Comparison of ENCODE assay signal across 14 cellular contexts in genomic region chr7:143015102-143015501, GRCh38. TPM values are rescaled to one million over a fixed set of nuclear protein-coding genes. Genes with fewer than 3 reads are reported as not detected.
A peak's percentile ranks its signal among the peaks of the same experiment; 100 is the strongest.
DNase-seq lines count a peak whose midpoint lies in the region; ATAC-seq, FAIRE-seq and TF ChIP-seq lines count a peak whose summit lies in the region.
"Had no signal": no experiment of that assay in that cellular context is flagged by ENCODE, and none has a peak within 500 bp of the region (broad histone marks: within the 10 kb centered on the region; RNA-seq: fewer than 3 reads in every experiment).

No MANE protein-coding gene starts in this region.

- no peak for FAIRE-seq in RCC 7860 (lab: Jason Lieb, UNC)
- FAIRE-seq: A549 had no signal

- in situ Hi-C loops in KBM-7 (cut with MboI; ENCODE audit: low pct_unique_long_range_greater_than_20kb, low sequenced_read_pairs): loop anchor here (10.0 kb wide), 1 partner anchor 200 kb away; no protein-coding TSS in a partner anchor

- H3K4me3 ChIP-seq in BLaER1 treated with 17β-estradiol and CSF1 and Interleukin-3, amounts not matched to agents 10 nM and 100 nM: no peak overlapping the region
- no peak overlapping the region for H3K4me3 ChIP-seq in gastroesophageal sphincter
- H3K4me3 ChIP-seq: A549, SK-N-MC, upper lobe of left lung had no signal

- TF ChIP-seq POLR2A in gastroesophageal sphincter (IDR thresholded peaks at IDR 0.05): no peak

- H3K27ac ChIP-seq in BLaER1 treated with 17β-estradiol and CSF1 and Interleukin-3, amounts not matched to agents 10 nM and 100 nM: no peak overlapping the region
- H3K27ac ChIP-seq in gastroesophageal sphincter: no peak overlapping the region
- H3K27ac ChIP-seq: SK-N-MC, upper lobe of left lung had no signal

- ATAC-seq in GM19438 (IDR thresholded peaks at IDR 0.05; ENCODE audit: low read depth, unreplicated experiment) (peak; percentile 95), HG02885 (IDR thresholded peaks at IDR 0.05; ENCODE audit: poor library complexity, unreplicated experiment) (peak; percentile 97), gastroesophageal sphincter (no peak)
- ATAC-seq: A549 had no signal

- H3K9me3 ChIP-seq in BLaER1 treated with 17β-estradiol and CSF1 and Interleukin-3, amounts not matched to agents 10 nM and 100 nM (replicated peaks in 1 of 11): peaks cover 5 to 25% (median 15%) of the 10 kb centered on the region in 11 experiments; a peak in 16 of 22 replicates
- no peaks in the 10 kb centered on the region for H3K9me3 ChIP-seq in gastroesophageal sphincter
- H3K9me3 ChIP-seq: A549, upper lobe of left lung had no signal

- TF ChIP-seq EP300 in gastroesophageal sphincter (IDR thresholded peaks at IDR 0.05): no peak

- 0 out of 22 replicates have a peak, but pooled peaks cover 0 to 4% (median 0%) of the 10 kb centered on the region in 11 experiments for H3K27me3 ChIP-seq in BLaER1 treated with 17β-estradiol and CSF1 and Interleukin-3, amounts not matched to agents 10 nM and 100 nM
- no peaks in the 10 kb centered on the region for H3K27me3 ChIP-seq in gastroesophageal sphincter
- H3K27me3 ChIP-seq: upper lobe of left lung had no signal

- H4K20me1 ChIP-seq in BLaER1 treated with 17β-estradiol and CSF1 and Interleukin-3, amounts not matched to agents 10 nM and 100 nM: no peaks in the 10 kb centered on the region

- peak; percentile 40 for DNase-seq in LHCN-M2 (ENCODE audit: low read depth)
- DNase-seq in KBM-7: no peak
- no peak for DNase-seq in RCC 7860 (ENCODE audit: low spot score)
- DNase-seq in AG08396 (ENCODE audit: low spot score): no peak
- DNase-seq: aorta; stimulated activated CD4-positive, alpha-beta T cell treated with anti-CD3 and anti-CD28 coated beads, Interleukin-2, amount 100 ng/mL, for 24 hours; upper lobe of left lung had no signal

- H3K36me3 ChIP-seq in BLaER1 treated with 17β-estradiol and CSF1 and Interleukin-3, amounts not matched to agents 10 nM and 100 nM: no peaks in the 10 kb centered on the region
- H3K36me3 ChIP-seq in gastroesophageal sphincter: no peaks in the 10 kb centered on the region
- H3K36me3 ChIP-seq: upper lobe of left lung had no signal

- H3K9ac ChIP-seq in BLaER1 treated with 17β-estradiol and CSF1 and Interleukin-3, amounts not matched to agents 10 nM and 100 nM: no peak overlapping the region

- TF ChIP-seq CTCF in gastroesophageal sphincter (IDR thresholded peaks at IDR 0.05): no peak

- H3K4me2 ChIP-seq in BLaER1 treated with 17β-estradiol and CSF1 and Interleukin-3, amounts not matched to agents 10 nM and 100 nM: peak overlapping the region; percentile 4 to 74 (median 46); a peak in 18 of 22 replicates

- peaks cover 4 to 16% (median 13%) of the 10 kb centered on the region in 10 experiments; a peak in 16 of 20 replicates for H3K4me1 ChIP-seq in BLaER1 treated with 17β-estradiol and CSF1 and Interleukin-3, amounts not matched to agents 10 nM and 100 nM
- peaks cover 0 to 14% (median 0%) of the 10 kb centered on the region in 3 donors for H3K4me1 ChIP-seq in gastroesophageal sphincter
- H3K4me1 ChIP-seq: upper lobe of left lung had no signal

- WGBS in gastroesophageal sphincter (ENCODE audit: low coverage in 1 of 2), 2 donors: 68% methylated on average over 2 of the region's 2 CpGs; no CpG with 5 or more reads in 1 of the 2 donors

RNA-seq across cellular contexts. Expression of gene OR9A2, which starts 11.8 kb away (rescaled TPM):
- not detected in 2 replicates for total RNA-seq in LHCN-M2 (2014; rRNA removed)
- not detected for polyA plus RNA-seq in LHCN-M2 (2012)
- not detected for total RNA-seq in gastroesophageal sphincter
- total RNA-seq: activated CD8-positive, alpha-beta memory T cell treated with anti-CD3 and anti-CD28 coated beads for 36 hours; upper lobe of left lung had no signal
- polyA plus RNA-seq: A549, aorta had no signal

RNA-seq across cellular contexts. Expression of gene OR6V1, which starts 37.0 kb away (rescaled TPM):
- not detected in 2 replicates for total RNA-seq in LHCN-M2 (2014; rRNA removed)
- not detected for polyA plus RNA-seq in LHCN-M2 (2012)
- not detected for total RNA-seq in gastroesophageal sphincter
- total RNA-seq: activated CD8-positive, alpha-beta memory T cell treated with anti-CD3 and anti-CD28 coated beads for 36 hours; aorta; upper lobe of left lung had no signal
- polyA plus RNA-seq: A549, aorta had no signal

RNA-seq across cellular contexts. Expression of gene KEL, which starts 52.9 kb away (rescaled TPM):
- total RNA-seq in LHCN-M2 (2014; rRNA removed) (0.23 TPM in 1 of 2 replicates, not detected in the other), gastroesophageal sphincter (not detected)
- polyA plus RNA-seq in LHCN-M2 (2012): 0.13 TPM
